ENCODE assay signal across 8 cellular contexts in the genomic region with DNA sequence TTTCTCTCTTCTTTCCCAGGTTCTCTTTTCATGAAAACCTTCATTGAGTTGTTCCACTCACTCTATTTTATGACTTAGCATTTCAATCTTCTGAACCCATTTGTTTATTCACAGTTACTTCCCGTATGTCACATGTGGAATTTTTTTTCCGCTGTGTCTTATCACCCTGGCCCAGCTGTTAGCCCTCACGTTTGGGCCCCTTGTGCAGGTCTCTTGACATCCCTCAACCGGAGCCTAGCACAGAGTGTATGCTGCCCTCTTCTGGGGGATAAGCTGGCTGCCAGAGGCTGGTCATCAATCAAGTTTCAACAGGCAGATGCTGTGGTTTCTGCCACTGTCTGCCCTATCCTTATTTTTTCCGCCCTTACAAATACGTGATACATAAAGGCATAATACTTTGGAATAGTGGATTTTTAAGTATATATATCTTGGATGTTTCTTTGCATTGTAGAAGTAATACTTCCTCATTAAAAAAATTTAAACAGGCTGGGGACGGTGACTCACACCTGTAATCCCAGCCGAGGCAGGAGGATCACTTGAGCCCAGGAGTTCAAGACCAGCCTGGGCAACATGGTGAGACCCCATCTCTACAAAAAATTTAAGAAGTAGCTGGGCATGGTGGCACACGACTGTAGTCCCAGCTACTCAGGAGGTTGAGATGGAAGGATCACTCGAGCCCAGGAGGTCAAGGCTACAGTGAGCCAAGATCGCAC. TPM values are rescaled to one million over a fixed set of nuclear protein-coding genes. Genes with fewer than 3 reads are reported as not detected.
A peak's percentile ranks its signal among the peaks of the same experiment; 100 is the strongest.
DNase-seq lines count a peak whose midpoint lies in the region; TF ChIP-seq lines count a peak whose summit lies in the region.

No MANE protein-coding gene starts in this region.

- POLR2A ChIA-PET in MCF 10A (lab: Yijun Ruan, JAX): interaction anchor here (0.6 to 1.4 kb wide), 2 partner anchors 9 to 84 kb away, joined by 3 to 6 read pairs; no protein-coding TSS in a partner anchor

- H3K27me3 ChIP-seq in breast epithelium (no peaks in the 10 kb centered on the region), left ventricle myocardium inferior (ENCODE audit: low read depth) (no peaks in the 10 kb centered on the region)

- no peaks in the 10 kb centered on the region for H3K9me3 Mint-ChIP-seq in MCF 10A (ENCODE audit: unreplicated experiment)

- CTCF ChIA-PET in MCF 10A (lab: Yijun Ruan, JAX): interaction anchor here (0.7 to 8.7 kb wide), 7 partner anchors 10 to 143 kb away, joined by 3 to 62 read pairs (median 5); no protein-coding TSS in a partner anchor

- H3K4me1 ChIP-seq in breast epithelium: no peaks in the 10 kb centered on the region
- peaks cover 16% of the 10 kb centered on the region for H3K4me1 ChIP-seq in left ventricle myocardium inferior

- H3K27me3 Mint-ChIP-seq in MCF 10A (ENCODE audit: insufficient read depth, unreplicated experiment): no peaks in the 10 kb centered on the region

- H3K27ac Mint-ChIP-seq in MCF 10A (ENCODE audit: low read depth, unreplicated experiment): no peak overlapping the region

- H3K36me3 ChIP-seq in breast epithelium (no peaks in the 10 kb centered on the region), left ventricle myocardium inferior (peaks cover 71% of the 10 kb centered on the region)

- peaks cover 13% of the 10 kb centered on the region for H3K36me3 Mint-ChIP-seq in MCF 10A (ENCODE audit: insufficient read depth, unreplicated experiment)

- no peak overlapping the region for H3K27ac ChIP-seq in breast epithelium
- H3K27ac ChIP-seq in left ventricle myocardium inferior (replicated peaks): no peak overlapping the region

- H3K4me3 ChIP-seq in breast epithelium (no peak overlapping the region), left ventricle myocardium inferior (no peak overlapping the region)

- intact Hi-C loops in MCF 10A (cut with micrococcal nuclease): loop anchor here (5.0 kb wide), 1 partner anchor 298 kb away; no protein-coding TSS in a partner anchor
- intact Hi-C loops in breast epithelium (cut with DNase I; ENCODE audit: low total_unique reads): no loop called here
- intact Hi-C loops in left ventricle myocardium inferior (cut with micrococcal nuclease): no loop called here

- DNase-seq in MCF 10A (ENCODE audit: unreplicated experiment) (peak; percentile 63), breast epithelium (ENCODE audit: low spot score in 2 of 2) (no peak), NCI-H524 treated with DMSO at 0.1 percent for 48 hours (lab: John Stamatoyannopoulos, UW) (peak; percentile 28), left ventricle myocardium inferior (no peak), ecto neural progenitor cell (ENCODE audit: low spot score) (no peak), H4 (ENCODE audit: low spot score) (no peak)
- peak; percentile 51 to 54 for DNase-seq in activated T-cell treated with anti-CD3 and anti-CD28 coated beads, Interleukin-2, amount 50 U/mL, for 48 hours
- DNase-seq in stimulated activated CD4-positive, alpha-beta T cell treated with anti-CD3 and anti-CD28 coated beads, Interleukin-2, amount 100 ng/mL, for 48 hours: peak; percentile 18 to 19

- H3K9me3 ChIP-seq in breast epithelium (no peaks in the 10 kb centered on the region), left ventricle myocardium inferior (replicated peaks) (no peaks in the 10 kb centered on the region)

- H3K4me3 Mint-ChIP-seq in MCF 10A (ENCODE audit: unreplicated experiment): no peak overlapping the region

- no peaks in the 10 kb centered on the region for H3K4me1 Mint-ChIP-seq in MCF 10A (ENCODE audit: insufficient read depth, unreplicated experiment)

- BruUV-seq in MCF 10A (replicated peaks; lab: Mats Ljungman, UMichigan): no TSS peak

- TF ChIP-seq CTCF in MCF 10A (IDR thresholded peaks at IDR 0.05; ENCODE audit: unreplicated experiment) (peak; percentile 39), breast epithelium (IDR thresholded peaks at IDR 0.05) (no peak), left ventricle myocardium inferior (IDR thresholded peaks at IDR 0.05; ENCODE audit: borderline replicate concordance) (peak; percentile 62)

- no peak for TF ChIP-seq POLR2A in breast epithelium (IDR thresholded peaks at IDR 0.05)

RNA-seq across cellular contexts. Expression of a gene that starts 38.8 kb away (rescaled TPM):
- total RNA-seq in MCF 10A (2022) (22.0 and 23.4 TPM in 2 replicates), breast epithelium (10 to 100 TPM in 2 of 3 donors, 1 to 10 TPM in 1; 7.8 to 16.0 (median 12.8) TPM), left ventricle myocardium inferior (16.1 TPM)
- total RNA-seq in H4 (2014; rRNA removed; shearing (Covaris generic)): 31.3 and 37.8 TPM in 2 replicates

RNA-seq across cellular contexts. Expression of a gene that starts 57.0 kb away (rescaled TPM):
- total RNA-seq in MCF 10A (2022): 3.2 and 4.6 TPM in 2 replicates
- total RNA-seq in breast epithelium: 1 to 10 TPM in 1 of 3 donors, under 1 TPM in 1, not detected in 1; 0.66 to 1.0 TPM
- total RNA-seq in left ventricle myocardium inferior: 0.80 TPM
- 1.1 and 1.6 TPM in 2 replicates for total RNA-seq in H4 (2014; rRNA removed; shearing (Covaris generic))

RNA-seq across cellular contexts. Expression of a gene that starts 57.4 kb away (rescaled TPM):
- total RNA-seq in MCF 10A (2022) (12.9 and 14.6 TPM in 2 replicates), breast epithelium (10 to 100 TPM in 1 of 3 donors, 1 to 10 TPM in 2; 5.8 to 12.4 (median 8.8) TPM), left ventricle myocardium inferior (6.1 TPM)
- 5.1 and 6.8 TPM in 2 replicates for total RNA-seq in H4 (2014; rRNA removed; shearing (Covaris generic))

Comparison
In these comparisons a context has a peak if more than half of its experiments do, and no peak if none do; other contexts are left out.
1. DNase-seq: peak in MCF 10A (single experiment), NCI-H524 treated with DMSO at 0.1 percent for 48 hours (single experiment), activated T-cell treated with anti-CD3 and anti-CD28 coated beads, Interleukin-2, amount 50 U/mL, for 48 hours (2 of 2) and stimulated activated CD4-positive, alpha-beta T cell treated with anti-CD3 and anti-CD28 coated beads, Interleukin-2, amount 100 ng/mL, for 48 hours (2 of 2); none in breast epithelium (0 of 2), left ventricle myocardium inferior (single experiment), ecto neural progenitor cell (single experiment) and H4 (single experiment).
2. CTCF ChIP-seq: peak in MCF 10A (single experiment) and left ventricle myocardium inferior (single experiment); none in breast epithelium (0 of 3).